8 cellular contexts compared by ENCODE assay signal in genomic region chr4:145061325-145061920, GRCh38. TPM values are rescaled to one million over a fixed set of nuclear protein-coding genes. Genes with fewer than 3 reads are reported as not detected.
A peak's percentile ranks its signal among the peaks of the same experiment; 100 is the strongest.
DNase-seq lines count a peak whose midpoint lies in the region; ATAC-seq and TF ChIP-seq lines count a peak whose summit lies in the region.

No MANE protein-coding gene starts in this region.

- no peaks in the 10 kb centered on the region for H3K27me3 ChIP-seq in left lung
- no peaks in the 10 kb centered on the region for H3K27me3 ChIP-seq in brain microvascular endothelial cell (replicated peaks)

- H3K27ac Mint-ChIP-seq in brain: peak overlapping the region in 2 of 5 experiments; percentile 1 to 21

- H3K36me3 Mint-ChIP-seq in brain: peaks cover 25% of the 10 kb centered on the region

- H3K27me3 Mint-ChIP-seq in brain: no peaks in the 10 kb centered on the region

- peaks cover 20% of the 10 kb centered on the region for H3K4me1 Mint-ChIP-seq in brain

- no peaks in the 10 kb centered on the region for H3K36me3 ChIP-seq in left lung
- no peaks in the 10 kb centered on the region for H3K36me3 ChIP-seq in brain microvascular endothelial cell (replicated peaks)

- H3K4me3 Mint-ChIP-seq in brain: no peak overlapping the region

- in situ Hi-C loops in GM13977 (cut with MboI; ENCODE audit: low pct_unique_long_range_greater_than_20kb, low sequenced_read_pairs, unreplicated experiment) (loop anchor here (10.0 to 25.0 kb wide), 3 partner anchors 274 to 887 kb away; no protein-coding TSS in a partner anchor), brain microvascular endothelial cell (cut with HindIII; ENCODE audit: low pct_ligation_motif_present, low sequenced_read_pairs) (no loop called here)

- ATAC-seq in HG03108 (IDR thresholded peaks at IDR 0.05; ENCODE audit: unreplicated experiment) (peak; percentile 74), left lung (peak; percentile 86)

- intact Hi-C loops in left lung (cut with DNase I): loop anchor here in 1 of 2 donors (10.0 kb wide), 1 partner anchor 887 kb away; no protein-coding TSS in a partner anchor

- no peak overlapping the region for H3K27ac ChIP-seq in left lung
- H3K27ac ChIP-seq in brain microvascular endothelial cell: no peak overlapping the region

- TF ChIP-seq CTCF in GM13977 (IDR thresholded peaks at IDR 0.05; ENCODE audit: extremely low read depth, insufficient read depth, missing control alignments): peak; percentile 30
- peak; percentile 72 to 76 for TF ChIP-seq CTCF in brain (conservative IDR thresholded peaks at IDR 0.05)
- TF ChIP-seq CTCF in left lung (IDR thresholded peaks at IDR 0.05): peak; percentile 33 to 47
- no peak for TF ChIP-seq CTCF in brain microvascular endothelial cell (IDR thresholded peaks at IDR 0.05; ENCODE audit: low read depth, low read length, missing control alignments)

- H3K9me3 ChIP-seq in left lung: no peaks in the 10 kb centered on the region

- DNase-seq in AG08395 (ENCODE audit: low spot score) (peak; percentile 25), GM13977 (ENCODE audit: low spot score) (peak; percentile 19), NCI-H345 treated with DMSO at 0.1 percent for 48 hours (lab: John Stamatoyannopoulos, UW; ENCODE audit: unreplicated experiment) (peak; percentile 0), left lung (no peak), brain microvascular endothelial cell (no peak)
- no peak for DNase-seq in activated naive CD4-positive, alpha-beta T cell (lab: John Stamatoyannopoulos, UW)

- peaks cover 0 to 5% of the 10 kb centered on the region in 2 donors for H3K4me1 ChIP-seq in left lung

- no peaks in the 10 kb centered on the region for H3K9me3 Mint-ChIP-seq in brain

- no peak overlapping the region for H3K4me3 ChIP-seq in left lung
- no peak overlapping the region for H3K4me3 ChIP-seq in brain microvascular endothelial cell (ENCODE audit: low read depth, low read length)

RNA-seq across cellular contexts. Expression of gene ANAPC10, which starts 36.6 kb away (rescaled TPM):
- 6.9 TPM for polyA plus RNA-seq in brain (ENCODE audit: insufficient read depth, low read depth, low replicate concordance)
- total RNA-seq in left lung: 10 to 100 TPM; 16.0 to 22.7 TPM

RNA-seq across cellular contexts. Expression of gene ABCE1, which starts 36.7 kb away (rescaled TPM):
- polyA plus RNA-seq in brain (ENCODE audit: insufficient read depth, low read depth, low replicate concordance): 8.0 TPM
- total RNA-seq in left lung: 10 to 100 TPM; 35.1 to 65.9 TPM

Comparison
In these comparisons a context has a peak if more than half of its experiments do, and no peak if none do; other contexts are left out.
1. DNase-seq: peak in AG08395 (single experiment), GM13977 (single experiment) and NCI-H345 treated with DMSO at 0.1 percent for 48 hours (single experiment); none in left lung (0 of 2), activated naive CD4-positive, alpha-beta T cell (0 of 4) and brain microvascular endothelial cell (single experiment).